ENCODE assay signal across 9 cellular contexts in the genomic region with DNA sequence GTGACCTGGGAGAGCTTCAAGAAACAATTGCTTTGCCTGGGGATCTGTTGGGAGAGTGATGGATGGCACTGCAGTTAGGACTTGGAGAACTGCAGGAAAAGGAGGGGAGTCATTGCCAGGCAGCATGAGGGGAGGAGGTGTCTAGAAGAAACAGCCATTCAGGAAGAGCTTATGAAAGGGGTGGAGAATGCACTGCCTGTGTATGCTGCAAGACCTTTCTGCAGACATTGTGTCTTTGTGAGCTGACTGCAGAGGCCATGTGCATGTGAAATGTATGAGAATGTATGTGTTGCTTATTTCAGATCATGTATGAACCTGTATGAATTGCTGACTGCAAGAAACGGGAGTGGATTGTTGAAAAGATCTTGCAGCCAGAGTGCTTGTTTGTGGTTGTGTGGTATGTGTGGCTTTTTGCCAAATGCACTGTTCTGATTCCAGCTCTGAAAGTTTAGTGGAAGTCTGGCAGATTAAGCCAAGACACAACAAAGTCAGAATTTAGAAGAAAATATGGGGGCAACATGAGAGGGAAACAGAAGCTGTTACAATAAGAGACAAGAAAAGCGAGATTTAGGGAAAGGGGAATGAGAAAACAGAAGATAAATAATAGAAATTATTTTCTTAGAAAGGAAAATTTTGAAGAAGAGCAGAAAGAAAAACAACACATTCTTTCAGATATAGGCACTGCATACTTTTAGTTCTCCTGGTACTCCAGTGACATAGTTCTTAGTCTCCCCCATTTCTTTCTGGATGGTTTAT. TPM values are rescaled to one million over a fixed set of nuclear protein-coding genes. Genes with fewer than 3 reads are reported as not detected.
A peak's percentile ranks its signal among the peaks of the same experiment; 100 is the strongest.
DNase-seq lines count a peak whose midpoint lies in the region; ATAC-seq, FAIRE-seq and TF ChIP-seq lines count a peak whose summit lies in the region.
"Had no signal": no experiment of that assay in that cellular context is flagged by ENCODE, and none has a peak within 500 bp of the region (broad histone marks: within the 10 kb centered on the region; RNA-seq: fewer than 3 reads in every experiment).

No MANE protein-coding gene starts in this region.

- no peak for ATAC-seq in effector memory CD8-positive, alpha-beta T cell (replicated peaks)
- ATAC-seq in HG03139 (IDR thresholded peaks at IDR 0.05; ENCODE audit: unreplicated experiment), result no peak
- no peak for ATAC-seq in GM19035 (IDR thresholded peaks at IDR 0.05; ENCODE audit: unreplicated experiment)

- DNase-seq in AG08395 (ENCODE audit: low spot score), result peak; percentile 69
- peak; percentile 75 for DNase-seq in HTR-8/SVneo (ENCODE audit: insufficient read length, low spot score)
- DNase-seq in RWPE1 (ENCODE audit: low spot score), result peak; percentile 48
- DNase-seq in fibroblast of pulmonary artery (ENCODE audit: low read depth), result peak; percentile 94
- peak; percentile 49 to 65 (median 52) for DNase-seq in ovary
- DNase-seq in effector memory CD8-positive, alpha-beta T cell, result no peak

- no peak overlapping the region for H3K27ac Mint-ChIP-seq in effector memory CD8-positive, alpha-beta T cell

- H3K4me3 Mint-ChIP-seq in effector memory CD8-positive, alpha-beta T cell, result no peak overlapping the region

- no peaks in the 10 kb centered on the region for H3K27me3 ChIP-seq in ovary
- H3K27me3 ChIP-seq: breast epithelium had no signal

- no peaks in the 10 kb centered on the region for H3K36me3 Mint-ChIP-seq in effector memory CD8-positive, alpha-beta T cell (ENCODE audit: insufficient read depth)

- 0 to 12% (median 0%) methylated on average over 2 of the region's 2 CpGs for WGBS in ovary, 3 donors

- no peaks in the 10 kb centered on the region for H3K4me1 ChIP-seq in ovary (ENCODE audit: insufficient read depth)

- no peaks in the 10 kb centered on the region for H3K9me3 Mint-ChIP-seq in effector memory CD8-positive, alpha-beta T cell

- H3K4me3 ChIP-seq in fibroblast of pulmonary artery (replicated peaks; ENCODE audit: low read depth, low read length), result no peak overlapping the region
- no peak overlapping the region for H3K4me3 ChIP-seq in ovary
- H3K4me3 ChIP-seq: breast epithelium had no signal

- TF ChIP-seq CTCF in RWPE1 (conservative IDR thresholded peaks at IDR 0.05; ENCODE audit: low read depth), result no peak
- no peak for TF ChIP-seq CTCF in fibroblast of pulmonary artery (IDR thresholded peaks at IDR 0.05; ENCODE audit: low read length, missing control alignments)
- TF ChIP-seq CTCF in ovary (IDR thresholded peaks at IDR 0.05), result no peak

- POLR2A ChIA-PET in RWPE1 (lab: Yijun Ruan, JAX; ENCODE audit: low non-redundant PET), result no interaction called here

- H3K36me3 ChIP-seq in ovary, result no peaks in the 10 kb centered on the region
- H3K36me3 ChIP-seq: breast epithelium had no signal

- FAIRE-seq in HTR-8/SVneo (lab: Jason Lieb, UNC), result peak; percentile 80

- H3K9me3 ChIP-seq in ovary, result no peaks in the 10 kb centered on the region
- H3K9me3 ChIP-seq: breast epithelium had no signal

- H3K27me3 Mint-ChIP-seq in effector memory CD8-positive, alpha-beta T cell, result peaks cover 0 to 9% of the 10 kb centered on the region in 2 donors

- no peak overlapping the region for H3K27ac ChIP-seq in RWPE1
- no peak overlapping the region for H3K27ac ChIP-seq in ovary

- CTCF ChIA-PET in RWPE1 (lab: Yijun Ruan, JAX), result interaction anchor here (2.0 kb wide), 1 partner anchor 202 kb away, joined by 5 read pairs; no protein-coding TSS in a partner anchor

- no peak for TF ChIP-seq POLR2A in ovary (IDR thresholded peaks at IDR 0.05)

- H3K4me1 Mint-ChIP-seq in effector memory CD8-positive, alpha-beta T cell (ENCODE audit: low read depth in 2 of 2), result no peaks in the 10 kb centered on the region

- TF ChIP-seq EP300 in ovary (IDR thresholded peaks at IDR 0.05), result no peak

- intact Hi-C loops in ovary (cut with DNase I), result loop anchor here in 2 of 4 donors (10.0 kb wide), 1 partner anchor 137 kb away; a partner anchor contains a TSS

RNA-seq across cellular contexts. Expression of a gene that starts 9.8 kb away (rescaled TPM):
- total RNA-seq in ovary, result 100 to 1,000 TPM in 1 of 7 donors, 10 to 100 TPM in 6; 32.3 to 118 (median 42.6) TPM
- 10 to 100 TPM; 36.0 to 50.9 TPM for polyA plus RNA-seq in ovary

RNA-seq across cellular contexts. Expression of a gene that starts 25.4 kb away (rescaled TPM):
- total RNA-seq in ovary, result 1 to 10 TPM in 2 of 7 donors, under 1 TPM in 3, not detected in 2; 0.35 to 7.5 (median 0.72) TPM
- polyA plus RNA-seq in ovary, result 100 to 1,000 TPM in 1 of 2 donors, under 1 TPM in 1; 0.46 to 106 TPM

Comparison
In these comparisons a context has a peak if more than half of its experiments do, and no peak if none do; other contexts are left out.
1. DNase-seq: peak in AG08395 (single experiment), HTR-8/SVneo (single experiment), RWPE1 (single experiment), fibroblast of pulmonary artery (single experiment) and ovary (5 of 5); none in effector memory CD8-positive, alpha-beta T cell (0 of 3).